ENCODE assay signal across 10 cellular contexts in the genomic region with DNA sequence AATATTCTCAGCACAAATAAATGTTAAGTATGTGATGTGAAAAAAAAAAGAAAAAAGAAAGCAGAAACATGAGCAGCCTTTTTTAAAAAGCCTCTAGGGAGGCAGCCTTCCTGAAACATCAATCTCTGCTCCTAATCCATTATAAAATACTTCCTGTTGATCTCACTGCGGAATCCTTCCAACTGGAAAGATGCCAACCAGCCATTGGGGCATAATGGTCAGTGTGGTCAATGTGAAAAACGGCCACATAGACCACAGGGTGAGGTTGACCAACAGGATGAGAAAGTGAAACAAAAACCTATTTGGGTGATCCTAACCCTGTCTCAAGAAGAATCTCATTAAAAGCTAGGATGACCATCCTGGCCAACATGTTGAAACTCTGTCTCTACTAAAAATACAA. TPM values are rescaled to one million over a fixed set of nuclear protein-coding genes. Genes with fewer than 3 reads are reported as not detected.
DNase-seq lines count a peak whose midpoint lies in the region; ATAC-seq and TF ChIP-seq lines count a peak whose summit lies in the region.
"Had no signal": no experiment of that assay in that cellular context is flagged by ENCODE, and none has a peak within 500 bp of the region (broad histone marks: within the 10 kb centered on the region; RNA-seq: fewer than 3 reads in every experiment).

No MANE protein-coding gene starts in this region.

- intact Hi-C loops in A673 (cut with micrococcal nuclease; ENCODE audit: unreplicated experiment): loop anchor here (1.0 to 5.0 kb wide), 2 partner anchors 147 to 256 kb away; no protein-coding TSS in a partner anchor

- peaks cover 3% of the 10 kb centered on the region for H3K9me3 ChIP-seq in A673 (ENCODE audit: low read depth, low read length, poor library complexity, severe bottlenecking)
- H3K9me3 ChIP-seq: ovary had no signal

- H3K4me1 ChIP-seq in A673 (ENCODE audit: insufficient read depth, low read length, poor library complexity, severe bottlenecking): peaks cover 13% of the 10 kb centered on the region

- no peak for TF ChIP-seq CTCF in A673 (conservative IDR thresholded peaks at IDR 0.05; ENCODE audit: low read depth, low read length)

- no TSS peak for BruUV-seq in A673 (replicated peaks; lab: Mats Ljungman, UMichigan)

- H3K4me3 ChIP-seq in A673 (ENCODE audit: low read depth, low read length, poor library complexity, severe bottlenecking) (no peak overlapping the region), H7 (ENCODE audit: insufficient read depth, low read depth, low read length) (no peak overlapping the region)
- H3K4me3 ChIP-seq: ovary had no signal

- no peaks in the 10 kb centered on the region for H3K36me3 ChIP-seq in A673 (ENCODE audit: insufficient read depth, low read length, poor library complexity, severe bottlenecking)
- no peaks in the 10 kb centered on the region for H3K36me3 ChIP-seq in H7 (replicated peaks; ENCODE audit: control insufficient read depth, insufficient read depth, low read length)
- H3K36me3 ChIP-seq: ovary had no signal

- H3K27me3 ChIP-seq in A673 (replicated peaks; ENCODE audit: insufficient read depth, low read depth, low read length, poor library complexity) (no peaks in the 10 kb centered on the region), H7 (ENCODE audit: control insufficient read depth, insufficient read depth, low read length) (no peaks in the 10 kb centered on the region)
- H3K27me3 ChIP-seq: ovary had no signal

- DNase-seq in A673 (ENCODE audit: low spot score) (peak; percentile 92), SW480 (ENCODE audit: low spot score) (peak; percentile 46), iris pigment epithelial cell (ENCODE audit: low read depth) (peak; percentile 90), H7 (no peak)
- no peak for DNase-seq in stimulated activated CD4-positive, alpha-beta T cell treated with anti-CD3 and anti-CD28 coated beads, Interleukin-4, amount 100 ng/mL, for 24 hours
- DNase-seq in effector CD8-positive, alpha-beta T cell (lab: John Stamatoyannopoulos, UW): no peak
- DNase-seq: T-helper 17 cell had no signal

- CTCF ChIA-PET in A673 (lab: Charles Lee): no interaction called here

- peak; percentile 87 for ATAC-seq in GM21381 (IDR thresholded peaks at IDR 0.05; ENCODE audit: unreplicated experiment)
- ATAC-seq in HG03342 (IDR thresholded peaks at IDR 0.05; ENCODE audit: unreplicated experiment): no peak
- ATAC-seq: T-helper 17 cell had no signal

- POLR2A ChIA-PET in A673 (lab: Charles Lee; ENCODE audit: low non-redundant PET): no interaction called here

- no peak overlapping the region for H3K27ac ChIP-seq in A673 (ENCODE audit: low read depth, low read length, poor library complexity, severe bottlenecking)

RNA-seq across cellular contexts. Expression of a gene that starts 26.1 kb away (rescaled TPM):
- 0.90 TPM in 2 replicates for total RNA-seq in A673 (2021)
- total RNA-seq in H7 (2014; rRNA removed; shearing (Covaris generic)): not detected in 2 replicates
- total RNA-seq: T-helper 17 cell had no signal

Comparison
In these comparisons a context has a peak if more than half of its experiments do, and no peak if none do; other contexts are left out.
1. DNase-seq: peak in A673 (single experiment), SW480 (single experiment) and iris pigment epithelial cell (single experiment); none in H7 (single experiment), stimulated activated CD4-positive, alpha-beta T cell treated with anti-CD3 and anti-CD28 coated beads, Interleukin-4, amount 100 ng/mL, for 24 hours (single experiment) and effector CD8-positive, alpha-beta T cell (single experiment).